Comparison of ENCODE assay signal across 20 cellular contexts in genomic region chr2:58875462-58875861, GRCh38.
"Had no signal": no experiment of that assay in that cellular context is flagged by ENCODE, and none has a peak within 500 bp of the region (broad histone marks: within the 10 kb centered on the region; RNA-seq: fewer than 3 reads in every experiment).

No MANE protein-coding gene starts in this region.

- H3K9me3 ChIP-seq: SJSA1 had no signal

- DNase-seq: KBM-7, MV-4-11, NCI-H1048, NCI-H1105, NCI-H1417, NCI-H1436 treated with DMSO at 0.1 percent for 48 hours, NCI-H1694, NCI-H187 treated with DMSO at 0.1 percent for 48 hours, NCI-H2029 treated with DMSO at 0.1 percent for 48 hours, NCI-H2171 treated with DMSO at 0.1 percent for 48 hours, NCI-H345, NCI-H510A, NCI-H524 treated with DMSO at 0.1 percent for 48 hours, NCI-H69, NCI-H774, Right ventricle myocardium superior, RPMI8226, SIG-M5 had no signal

- H3K4me1 ChIP-seq: SJSA1 had no signal

- H3K27me3 ChIP-seq: SJSA1 had no signal

- H3K36me3 ChIP-seq: SJSA1 had no signal

- H3K4me3 ChIP-seq: SJSA1, SK-N-MC had no signal

- H3K27ac ChIP-seq: SJSA1, SK-N-MC had no signal
